Comparison of ENCODE assay signal across 8 cellular contexts in genomic region chr4:169009281-169010124, GRCh38. TPM values are rescaled to one million over a fixed set of nuclear protein-coding genes. Genes with fewer than 3 reads are reported as not detected.
A peak's percentile ranks its signal among the peaks of the same experiment; 100 is the strongest.
DNase-seq lines count a peak whose midpoint lies in the region; ATAC-seq and TF ChIP-seq lines count a peak whose summit lies in the region.

No MANE protein-coding gene starts in this region.

- H3K9me3 ChIP-seq in right cardiac atrium (ENCODE audit: control insufficient read depth, low read length) = no peaks in the 10 kb centered on the region
- no peaks in the 10 kb centered on the region for H3K9me3 ChIP-seq in psoas muscle
- no peaks in the 10 kb centered on the region for H3K9me3 ChIP-seq in aorta (ENCODE audit: control insufficient read depth, low read length)

- no peaks in the 10 kb centered on the region for H3K27me3 ChIP-seq in right cardiac atrium (ENCODE audit: control insufficient read depth, insufficient read depth)
- H3K27me3 ChIP-seq in psoas muscle (ENCODE audit: insufficient read depth in 3 of 3, low read length in 2 of 3) = no peaks in the 10 kb centered on the region
- H3K27me3 ChIP-seq in aorta (ENCODE audit: control insufficient read depth in 1 of 2, insufficient read depth in 2 of 2, low read length in 1 of 2) = no peaks in the 10 kb centered on the region

- peak; percentile 45 for DNase-seq in DMS153 treated with DMSO at 0.1 percent for 48 hours (lab: John Stamatoyannopoulos, UW; ENCODE audit: unreplicated experiment)
- peak; percentile 42 for DNase-seq in Jurkat, Clone E6-1 (ENCODE audit: low read depth, low spot score)
- DNase-seq in activated naive CD8-positive, alpha-beta T cell treated with anti-CD3 and anti-CD28 coated beads, Interleukin-2, amount 50 U/mL, for 24 hours = peak; percentile 60
- DNase-seq in right cardiac atrium = peak; percentile 70 to 89 (median 82)
- peak; percentile 63 to 82 for DNase-seq in psoas muscle
- DNase-seq in aorta = peak; percentile 78 to 86

- H3K4me3 Mint-ChIP-seq in activated naive CD8-positive, alpha-beta T cell treated with anti-CD3 and anti-CD28 coated beads, Interleukin-2, amount 50 U/mL, for 24 hours = peak overlapping the region; percentile 88

- H3K36me3 ChIP-seq in psoas muscle (ENCODE audit: insufficient read depth in 1 of 2, low read depth in 1 of 2) (peaks cover 0 to 21% of the 10 kb centered on the region in 2 donors), aorta (ENCODE audit: control insufficient read depth in 1 of 2, insufficient read depth in 2 of 2, low read length in 1 of 2) (no peaks in the 10 kb centered on the region)

- H3K27ac ChIP-seq in right cardiac atrium (ENCODE audit: low read length) (peak overlapping the region; percentile 96), psoas muscle (peak overlapping the region; percentile 98), aorta (ENCODE audit: low read depth in 1 of 2, low read length in 2 of 2) (peak overlapping the region in 1 of 2 donors; percentile 77)

- H3K4me3 ChIP-seq in Jurkat, Clone E6-1 (ENCODE audit: low read length) = peak overlapping the region; percentile 72
- H3K4me3 ChIP-seq in right cardiac atrium (ENCODE audit: low read length) (peak overlapping the region; percentile 83), psoas muscle (peak overlapping the region; percentile 90), aorta (ENCODE audit: low read length in 2 of 2) (peak overlapping the region; percentile 80 to 85)

- H3K4me1 ChIP-seq in right cardiac atrium (ENCODE audit: control insufficient read depth, insufficient read depth, low read length) (peaks cover 3% of the 10 kb centered on the region), psoas muscle (peaks cover 24% of the 10 kb centered on the region), aorta (ENCODE audit: control insufficient read depth in 1 of 2, insufficient read depth in 2 of 2, low read length in 2 of 2) (peaks cover 0 to 3% of the 10 kb centered on the region in 2 donors)

- H3K4me1 Mint-ChIP-seq in activated naive CD8-positive, alpha-beta T cell treated with anti-CD3 and anti-CD28 coated beads, Interleukin-2, amount 50 U/mL, for 24 hours = peaks cover 29% of the 10 kb centered on the region

- peak overlapping the region; percentile 94 for H3K27ac Mint-ChIP-seq in activated naive CD8-positive, alpha-beta T cell treated with anti-CD3 and anti-CD28 coated beads, Interleukin-2, amount 50 U/mL, for 24 hours

- intact Hi-C loops in right cardiac atrium (cut with DNase I) (no loop called here), psoas muscle (cut with DNase I) (loop anchor here (5.0 kb wide), 4 partner anchors 82 to 1018 kb away; partner anchors contain the start of gene MFAP3L (in 1 of the 2)), aorta (cut with DNase I) (loop anchor here (5.0 to 10.0 kb wide), 4 partner anchors 155 to 295 kb away; partner anchors contain the start of gene SH3RF1 (in 1 of the 2))

- peaks cover 7% of the 10 kb centered on the region for H3K36me3 Mint-ChIP-seq in activated naive CD8-positive, alpha-beta T cell treated with anti-CD3 and anti-CD28 coated beads, Interleukin-2, amount 50 U/mL, for 24 hours (ENCODE audit: low read depth)

- ATAC-seq in GM21529 (IDR thresholded peaks at IDR 0.05; ENCODE audit: unreplicated experiment) (peak; percentile 43), SK-N-SH treated with all-trans-retinoic acid at 6 μM for 48 hours (peak; percentile 70), right cardiac atrium (peak; percentile 66 to 73), psoas muscle (peak; percentile 71 to 81 (median 76)), aorta (ENCODE audit: low FRiP score) (peak; percentile 72)
- ATAC-seq in activated naive CD8-positive, alpha-beta T cell treated with anti-CD3 and anti-CD28 coated beads, Interleukin-2, amount 50 U/mL, for 24 hours = peak; percentile 51

- no peaks in the 10 kb centered on the region for H3K27me3 Mint-ChIP-seq in activated naive CD8-positive, alpha-beta T cell treated with anti-CD3 and anti-CD28 coated beads, Interleukin-2, amount 50 U/mL, for 24 hours

- no peak for TF ChIP-seq CTCF in psoas muscle (IDR thresholded peaks at IDR 0.05)

- no peaks in the 10 kb centered on the region for H3K9me3 Mint-ChIP-seq in activated naive CD8-positive, alpha-beta T cell treated with anti-CD3 and anti-CD28 coated beads, Interleukin-2, amount 50 U/mL, for 24 hours

- WGBS in right cardiac atrium = under 1% methylated on average over 44 of the region's 44 CpGs
- 0 to 1% (median 1%) methylated on average over 44 of the region's 44 CpGs for WGBS in psoas muscle, 3 donors
- 0 to 1% methylated on average over 44 of the region's 44 CpGs for WGBS in aorta, 2 donors

TF ChIP-seq in SK-N-SH treated with all-trans-retinoic acid at 6 μM for 48 hours, 23 proteins besides CTCF, POLR2A, EP300 and RAD21:
- no peak for TF ChIP-seq ZFP3 (CRISPR knock-in tag; IDR thresholded peaks at IDR 0.05)
- TF ChIP-seq CSDC2 (CRISPR knock-in tag; IDR thresholded peaks at IDR 0.05) = no peak
- TF ChIP-seq ZC3H10 (CRISPR knock-in tag; IDR thresholded peaks at IDR 0.05) = no peak
- TF ChIP-seq PPARA (CRISPR knock-in tag; IDR thresholded peaks at IDR 0.05; ENCODE audit: borderline replicate concordance) = no peak
- TF ChIP-seq ZFP30 (CRISPR knock-in tag; IDR thresholded peaks at IDR 0.05) = no peak
- TF ChIP-seq TSHZ2 (CRISPR knock-in tag; IDR thresholded peaks at IDR 0.05) = peak; percentile 39; the same call in 1 of the 2 replicates
- TF ChIP-seq ISL1 (CRISPR knock-in tag; IDR thresholded peaks at IDR 0.05) = no peak
TF ChIP-seq in SK-N-SH treated with all-trans-retinoic acid at 6 μM for 48 hours: peak in this region for 1.

RNA-seq across cellular contexts. Expression of gene CBR4, which starts 0.6 kb away (rescaled TPM):
- polyA plus RNA-seq in Jurkat, Clone E6-1 (2012; ENCODE audit: insufficient read depth, insufficient read length) = 40.3 TPM
- total RNA-seq in right cardiac atrium (10 to 100 TPM; 14.6 to 19.7 (median 18.3) TPM), psoas muscle (10 to 100 TPM; 10.4 to 18.5 (median 14.9) TPM), aorta (10 to 100 TPM; 13.6 to 20.5 TPM)
- polyA plus RNA-seq in right cardiac atrium (14.1 TPM), psoas muscle (10 to 100 TPM in 1 of 3 donors, 1 to 10 TPM in 2; 5.2 to 16.3 (median 8.4) TPM), aorta (10 to 100 TPM in 1 of 2 donors, 1 to 10 TPM in 1; 8.1 to 11.5 TPM)

Comparison
In these comparisons a context has a peak if more than half of its experiments do, and no peak if none do; other contexts are left out.
1. intact Hi-C loops: an anchor here in psoas muscle (5.0 kb wide) and aorta (5.0 to 10.0 kb wide); none called in right cardiac atrium.